In the genomic region with DNA sequence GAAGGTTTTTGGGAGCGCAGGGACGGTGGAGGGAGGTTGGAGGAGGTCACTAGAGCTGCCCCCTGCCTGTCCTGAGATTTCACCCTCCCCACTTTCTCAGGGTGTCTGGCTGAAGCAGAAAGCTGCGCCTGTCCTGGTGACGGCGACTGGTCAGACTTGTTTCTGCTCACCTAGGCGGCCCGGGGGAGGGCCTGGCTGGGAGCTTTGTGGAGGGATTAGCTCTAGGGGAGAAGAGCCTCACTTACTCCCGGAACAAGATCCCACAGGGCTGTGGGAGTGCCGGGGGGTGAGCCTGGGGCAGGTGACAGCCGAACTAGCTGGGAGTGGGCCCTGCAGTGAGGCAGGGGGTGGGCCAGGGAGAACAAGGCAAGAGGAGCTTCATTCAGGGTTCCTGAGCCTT, we compare ENCODE assay signal across 11 cellular contexts. TPM values are rescaled to one million over a fixed set of nuclear protein-coding genes. Genes with fewer than 3 reads are reported as not detected.
A peak's percentile ranks its signal among the peaks of the same experiment; 100 is the strongest.
DNase-seq lines count a peak whose midpoint lies in the region; ATAC-seq and TF ChIP-seq lines count a peak whose summit lies in the region.
"Had no signal": no experiment of that assay in that cellular context is flagged by ENCODE, and none has a peak within 500 bp of the region (broad histone marks: within the 10 kb centered on the region; RNA-seq: fewer than 3 reads in every experiment).

No MANE protein-coding gene starts in this region.

- H3K4me3 Mint-ChIP-seq in activated T-helper 2 cell treated with anti-CD3 and anti-CD28 coated beads, Interferon-gamma antibody, Interleukin-2, Interleukin-4, amounts not matched to agents 10 μg/mL and 5 μg/mL and 100 μg/mL, durations not matched to agents 14 hours and 24 hours and 36 hours (ENCODE audit: low read depth): peak overlapping the region; percentile 33

- H3K36me3 ChIP-seq in heart left ventricle: peaks cover 0 to 9% (median 0%) of the 10 kb centered on the region in 9 donors
- H3K36me3 ChIP-seq in upper lobe of left lung: peaks cover 0 to 6% (median 2%) of the 10 kb centered on the region in 4 donors
- H3K36me3 ChIP-seq: thoracic aorta had no signal

- peak overlapping the region in 8 of 12 donors; percentile 6 to 70 (median 54) for H3K27ac ChIP-seq in heart left ventricle
- peak overlapping the region; percentile 12 to 69 (median 42) for H3K27ac ChIP-seq in upper lobe of left lung
- H3K27ac ChIP-seq: thoracic aorta had no signal

- TF ChIP-seq CTCF in heart left ventricle (IDR thresholded peaks at IDR 0.05) (no peak), upper lobe of left lung (IDR thresholded peaks at IDR 0.05) (no peak)

- WGBS in heart left ventricle, 4 donors: 87 to 91% (median 91%) methylated on average over 10 of the region's 10 CpGs
- WGBS in upper lobe of left lung, 2 donors: 57 to 76% methylated on average over 6 to 10 of the region's 10 CpGs

- peaks cover 41% of the 10 kb centered on the region for H3K4me1 Mint-ChIP-seq in activated T-helper 2 cell treated with anti-CD3 and anti-CD28 coated beads, Interferon-gamma antibody, Interleukin-2, Interleukin-4, amounts not matched to agents 10 μg/mL and 5 μg/mL and 100 μg/mL, durations not matched to agents 14 hours and 24 hours and 36 hours (ENCODE audit: low read depth)

- peak overlapping the region; percentile 65 for H3K27ac Mint-ChIP-seq in activated T-helper 2 cell treated with anti-CD3 and anti-CD28 coated beads, Interferon-gamma antibody, Interleukin-2, Interleukin-4, amounts not matched to agents 10 μg/mL and 5 μg/mL and 100 μg/mL, durations not matched to agents 14 hours and 24 hours and 36 hours

- H3K36me3 Mint-ChIP-seq in activated T-helper 2 cell treated with anti-CD3 and anti-CD28 coated beads, Interferon-gamma antibody, Interleukin-2, Interleukin-4, amounts not matched to agents 10 μg/mL and 5 μg/mL and 100 μg/mL, durations not matched to agents 14 hours and 24 hours and 36 hours (ENCODE audit: low read depth): peaks cover 14% of the 10 kb centered on the region

- DNase-seq in heart left ventricle (no peak), cardiac septum (ENCODE audit: low spot score) (no peak), left kidney (ENCODE audit: low read depth, low spot score) (peak; percentile 82), upper lobe of left lung (peak in 1 of 2 donors; percentile 63), mesenteric fat pad (ENCODE audit: low spot score) (no peak)
- DNase-seq in activated T-helper 2 cell treated with anti-CD3 and anti-CD28 coated beads, Interferon-gamma antibody, Interleukin-2, Interleukin-4, amounts not matched to agents 10 μg/mL and 5 μg/mL and 100 μg/mL, durations not matched to agents 14 hours and 24 hours and 36 hours (ENCODE audit: low spot score): no peak

- no peak for ATAC-seq in heart left ventricle
- ATAC-seq in upper lobe of left lung (ENCODE audit: low FRiP score in 2 of 2): no peak
- no peak for ATAC-seq in GM19452 (IDR thresholded peaks at IDR 0.05; ENCODE audit: unreplicated experiment)
- ATAC-seq in HG03565 (IDR thresholded peaks at IDR 0.05; ENCODE audit: unreplicated experiment): no peak

- H3K27me3 ChIP-seq in heart left ventricle: no peaks in the 10 kb centered on the region
- H3K27me3 ChIP-seq in upper lobe of left lung: no peaks in the 10 kb centered on the region

- TF ChIP-seq POLR2A in heart left ventricle (IDR thresholded peaks at IDR 0.05) (no peak), upper lobe of left lung (IDR thresholded peaks at IDR 0.05) (no peak)

- intact Hi-C loops in heart left ventricle (cut with DNase I): no loop called here
- intact Hi-C loops in cardiac septum (cut with DNase I): no loop called here
- intact Hi-C loops in activated T-helper 2 cell treated with anti-CD3 and anti-CD28 coated beads, Interferon-gamma antibody, Interleukin-2, Interleukin-4, amounts not matched to agents 10 μg/mL and 5 μg/mL and 100 μg/mL, durations not matched to agents 14 hours and 24 hours and 36 hours (cut with micrococcal nuclease): loop anchor here (1.0 kb wide), 1 partner anchor 11 kb away; no protein-coding TSS in a partner anchor

- H3K4me3 ChIP-seq in heart left ventricle (no peak overlapping the region), upper lobe of left lung (no peak overlapping the region)
- H3K4me3 ChIP-seq: thoracic aorta had no signal

- peaks cover 19 to 80% (median 48%) of the 10 kb centered on the region in 12 donors for H3K4me1 ChIP-seq in heart left ventricle
- peaks cover 46 to 78% (median 55%) of the 10 kb centered on the region in 4 donors for H3K4me1 ChIP-seq in upper lobe of left lung

- H3K9me3 Mint-ChIP-seq in activated T-helper 2 cell treated with anti-CD3 and anti-CD28 coated beads, Interferon-gamma antibody, Interleukin-2, Interleukin-4, amounts not matched to agents 10 μg/mL and 5 μg/mL and 100 μg/mL, durations not matched to agents 14 hours and 24 hours and 36 hours: no peaks in the 10 kb centered on the region

- H3K27me3 Mint-ChIP-seq in activated T-helper 2 cell treated with anti-CD3 and anti-CD28 coated beads, Interferon-gamma antibody, Interleukin-2, Interleukin-4, amounts not matched to agents 10 μg/mL and 5 μg/mL and 100 μg/mL, durations not matched to agents 14 hours and 24 hours and 36 hours (ENCODE audit: low read depth): no peaks in the 10 kb centered on the region

- H3K9me3 ChIP-seq in heart left ventricle: no peaks in the 10 kb centered on the region
- no peaks in the 10 kb centered on the region for H3K9me3 ChIP-seq in upper lobe of left lung
- H3K9me3 ChIP-seq: thoracic aorta had no signal

- no peak for TF ChIP-seq EP300 in upper lobe of left lung (IDR thresholded peaks at IDR 0.05)

RNA-seq across cellular contexts. Expression of gene NHERF1, which starts 11.5 kb away (rescaled TPM):
- total RNA-seq in heart left ventricle (10 to 100 TPM; 11.6 to 42.2 (median 19.2) TPM), cardiac septum (10.1 TPM), upper lobe of left lung (10 to 100 TPM; 21.6 to 49.4 (median 34.8) TPM), mesenteric fat pad (13.9 TPM)
- polyA plus RNA-seq in heart left ventricle: 10 to 100 TPM in 1 of 2 donors, 1 to 10 TPM in 1; 7.5 to 37.7 TPM
- total RNA-seq in activated T-helper 2 cell treated with anti-CD3 and anti-CD28 coated beads, Interferon-gamma antibody, Interleukin-2, Interleukin-4, amounts not matched to agents 10 μg/mL and 5 μg/mL and 100 μg/mL, durations not matched to agents 14 hours and 24 hours and 36 hours: 129 and 133 TPM in 2 replicates

RNA-seq across cellular contexts. Expression of gene NAT9, which starts 16.2 kb away (rescaled TPM):
- total RNA-seq in heart left ventricle (10 to 100 TPM in 7 of 9 donors, 1 to 10 TPM in 2; 7.9 to 22.9 (median 17.1) TPM), cardiac septum (27.6 TPM), upper lobe of left lung (10 to 100 TPM; 16.1 to 78.6 (median 41.7) TPM), mesenteric fat pad (37.8 TPM)
- polyA plus RNA-seq in heart left ventricle: 10 to 100 TPM; 18.2 to 36.6 TPM
- 55.3 TPM in 2 replicates for total RNA-seq in activated T-helper 2 cell treated with anti-CD3 and anti-CD28 coated beads, Interferon-gamma antibody, Interleukin-2, Interleukin-4, amounts not matched to agents 10 μg/mL and 5 μg/mL and 100 μg/mL, durations not matched to agents 14 hours and 24 hours and 36 hours

RNA-seq across cellular contexts. Expression of gene RAB37, which starts 22.9 kb away (rescaled TPM):
- 1 to 10 TPM in 8 of 9 donors, under 1 TPM in 1; 0.76 to 3.6 (median 1.7) TPM for total RNA-seq in heart left ventricle
- 1 to 10 TPM in 1 of 2 donors, under 1 TPM in 1; 0.83 to 2.0 TPM for polyA plus RNA-seq in heart left ventricle
- 0.94 TPM for total RNA-seq in cardiac septum
- total RNA-seq in activated T-helper 2 cell treated with anti-CD3 and anti-CD28 coated beads, Interferon-gamma antibody, Interleukin-2, Interleukin-4, amounts not matched to agents 10 μg/mL and 5 μg/mL and 100 μg/mL, durations not matched to agents 14 hours and 24 hours and 36 hours: 9.7 and 12.1 TPM in 2 replicates
- total RNA-seq in upper lobe of left lung: 1 to 10 TPM; 1.1 to 7.1 (median 3.7) TPM
- 1.3 TPM for total RNA-seq in mesenteric fat pad
- total RNA-seq: Daoy had no signal

RNA-seq across cellular contexts. Expression of gene CD300LF, which starts 47.2 kb away (rescaled TPM):
- total RNA-seq in heart left ventricle: 1 to 10 TPM in 2 of 9 donors, under 1 TPM in 5, not detected in 2; 0.20 to 7.0 (median 0.42) TPM
- under 1 TPM; 0.15 to 0.61 TPM for polyA plus RNA-seq in heart left ventricle
- 0.46 TPM for total RNA-seq in cardiac septum
- total RNA-seq in activated T-helper 2 cell treated with anti-CD3 and anti-CD28 coated beads, Interferon-gamma antibody, Interleukin-2, Interleukin-4, amounts not matched to agents 10 μg/mL and 5 μg/mL and 100 μg/mL, durations not matched to agents 14 hours and 24 hours and 36 hours: not detected in 2 replicates
- 10 to 100 TPM; 14.5 to 70.2 (median 33.4) TPM for total RNA-seq in upper lobe of left lung
- 2.8 TPM for total RNA-seq in mesenteric fat pad
- total RNA-seq: Daoy, pulmonary artery endothelial cell had no signal
